18 cellular contexts compared by ENCODE assay signal in the genomic region with DNA sequence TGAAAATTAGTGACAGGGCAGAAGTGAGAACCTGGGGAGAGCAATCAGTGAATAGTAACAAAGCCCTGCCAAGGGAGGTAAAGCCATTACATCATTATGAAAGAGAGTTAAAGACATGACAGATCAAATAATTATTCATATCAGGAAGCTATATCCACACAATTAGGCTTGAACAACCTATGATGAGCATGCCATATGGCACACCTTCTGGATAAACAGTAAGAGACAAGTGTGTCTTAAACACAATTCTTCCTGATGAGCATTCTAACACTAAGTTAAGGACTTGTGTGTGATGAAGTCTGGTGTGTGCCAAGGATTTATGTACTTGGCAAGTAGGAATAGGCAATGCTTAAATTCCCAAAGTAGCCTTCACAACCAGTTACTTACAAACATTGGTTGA.
DNase-seq lines count a peak whose midpoint lies in the region; ATAC-seq, FAIRE-seq and TF ChIP-seq lines count a peak whose summit lies in the region.
"Had no signal": no experiment of that assay in that cellular context is flagged by ENCODE, and none has a peak within 500 bp of the region (broad histone marks: within the 10 kb centered on the region; RNA-seq: fewer than 3 reads in every experiment).

No MANE protein-coding gene starts in this region.

- peak overlapping the region; percentile 99 for H4K5ac ChIP-seq in IMR-90 (ENCODE audit: low read depth, low read length)

- no peak overlapping the region for H2AK9ac ChIP-seq in IMR-90 (replicated peaks; ENCODE audit: low read depth, low read length, poor library complexity)

- dilution Hi-C loops in IMR-90 (cut with HindIII; ENCODE audit: low sequenced_read_pairs, unreplicated experiment), result no loop called here

- peak overlapping the region; percentile 16; the same call in 1 of the 2 replicates for H3K4me2 ChIP-seq in IMR-90 (ENCODE audit: low read depth, low read length)

- peak overlapping the region; percentile 80 for H2AK5ac ChIP-seq in IMR-90 (ENCODE audit: low read depth, low read length)

- H3K4me3 ChIP-seq in IMR-90 (ENCODE audit: insufficient read depth, low read depth, low read length) (no peak overlapping the region), bronchial epithelial cell (ENCODE audit: low read depth, low read length) (no peak overlapping the region), fibroblast of villous mesenchyme (ENCODE audit: low read depth, low read length) (peak overlapping the region; percentile 14)
- H3K4me3 ChIP-seq: MG63 had no signal

- H3K4me1 ChIP-seq in IMR-90 (ENCODE audit: control insufficient read depth, insufficient read depth, low read length), result peaks cover 13% of the 10 kb centered on the region

- no peak overlapping the region for H3K9ac ChIP-seq in IMR-90 (ENCODE audit: low read depth, low read length)

- peak overlapping the region; percentile 46 to 51; a peak in 3 of 4 replicates for H4K8ac ChIP-seq in IMR-90 (ENCODE audit: low read depth in 2 of 2, low read length in 2 of 2)

- POLR2A ChIA-PET in IMR-90 (lab: Charles Lee; ENCODE audit: unreplicated experiment), result interaction anchor here (0.5 to 1.0 kb wide), 2 partner anchors 65 to 97 kb away, joined by 3 read pairs; no protein-coding TSS in a partner anchor

- H3K9me3 ChIP-seq in IMR-90 (ENCODE audit: control insufficient read depth, insufficient read depth, low read length), result no peaks in the 10 kb centered on the region
- H3K9me3 ChIP-seq: BE2C had no signal

- peaks cover 0 to 15% of the 10 kb centered on the region in 2 experiments; a peak in 2 of 4 replicates for H3K79me1 ChIP-seq in IMR-90 (ENCODE audit: low read depth in 1 of 2, low read length in 2 of 2)

- no peak overlapping the region for H2AFZ ChIP-seq in IMR-90 (replicated peaks; ENCODE audit: low read length, poor library complexity)

- H3K27ac ChIP-seq in IMR-90 (ENCODE audit: insufficient read depth, low read length), result peak overlapping the region; percentile 92; the same call in 1 of the 2 replicates

- H2BK5ac ChIP-seq in IMR-90 (ENCODE audit: low read depth, low read length, poor library complexity, severe bottlenecking), result peak overlapping the region; percentile 92

- H3K23ac ChIP-seq in IMR-90 (ENCODE audit: low read depth, low read length), result peak overlapping the region; percentile 83

- peak; percentile 66 for FAIRE-seq in bronchial epithelial cell (lab: Jason Lieb, UNC)

- peak overlapping the region; percentile 87 for H3K4ac ChIP-seq in IMR-90 (ENCODE audit: low read depth, low read length)

- BruUV-seq in IMR-90 (replicated peaks; lab: Mats Ljungman, UMichigan), result no TSS peak

- in situ Hi-C loops in G401 (cut with HindIII; ENCODE audit: low sequenced_read_pairs) (no loop called here), IMR-90 (cut with MboI; ENCODE audit: low sequenced_read_pairs) (no loop called here)

- ATAC-seq in IMR-90 (ENCODE audit: low read depth) (no peak), HG03378 (IDR thresholded peaks at IDR 0.05; ENCODE audit: unreplicated experiment) (no peak)

- H3K9me1 ChIP-seq in IMR-90 (ENCODE audit: insufficient read depth, low read length), result 0 out of 2 replicates have a peak, but pooled peaks cover 3% of the 10 kb centered on the region

- CTCF ChIA-PET in IMR-90 (lab: Yijun Ruan, JAX), result no interaction called here

- H3K27me3 ChIP-seq in IMR-90 (ENCODE audit: control insufficient read depth, insufficient read depth, low read length), result no peaks in the 10 kb centered on the region
- H3K27me3 ChIP-seq in bronchial epithelial cell (ENCODE audit: control insufficient read depth, insufficient read depth, low read length), result no peaks in the 10 kb centered on the region
- H3K27me3 ChIP-seq: BE2C, MG63 had no signal

- H2BK20ac ChIP-seq in IMR-90 (ENCODE audit: low read depth, low read length), result peak overlapping the region; percentile 94

- peak overlapping the region; percentile 72 for H3K14ac ChIP-seq in IMR-90 (replicated peaks; ENCODE audit: low read depth, low read length)

- no peak for TF ChIP-seq POLR2A in IMR-90 (IDR thresholded peaks at IDR 0.05; ENCODE audit: low read depth, low read length)

- peak overlapping the region; percentile 88 for H2BK120ac ChIP-seq in IMR-90 (ENCODE audit: low read depth, low read length)

- H3K56ac ChIP-seq in IMR-90 (ENCODE audit: extremely low read depth, insufficient read depth, low read length), result peak overlapping the region; percentile 52

- no peak for TF ChIP-seq RAD21 in IMR-90 (IDR thresholded peaks at IDR 0.05; ENCODE audit: low read length)

- no peak for TF ChIP-seq CTCF in IMR-90 (conservative IDR thresholded peaks at IDR 0.05; ENCODE audit: low read depth, low read length)
- TF ChIP-seq CTCF in bronchial epithelial cell (IDR thresholded peaks at IDR 0.05; ENCODE audit: insufficient read depth, low read length, severe bottlenecking), result no peak
- no peak for TF ChIP-seq CTCF in fibroblast of villous mesenchyme (IDR thresholded peaks at IDR 0.05; ENCODE audit: insufficient read depth, low read depth, low read length)

- DNase-seq in G401 (ENCODE audit: low spot score) (peak; percentile 69), IMR-90 (no peak), bronchial epithelial cell (ENCODE audit: low read depth) (peak; percentile 44), fibroblast of villous mesenchyme (ENCODE audit: low read depth) (no peak), mucosa of gallbladder (ENCODE audit: low spot score) (no peak), SKM-1 treated with dmso at 0.1 percent for 144 hours (lab: John Stamatoyannopoulos, UW; ENCODE audit: unreplicated experiment) (no peak), NCI-H2107 treated with DMSO at 0.1 percent for 48 hours (lab: John Stamatoyannopoulos, UW; ENCODE audit: unreplicated experiment) (no peak)
- DNase-seq: BE2C; CD4-positive, alpha-beta memory T cell; HCEC 1CT; MG63; NCI-H1092 treated with DMSO at 0.1 percent for 48 hours; NCI-H1930; NCI-H2227 treated with DMSO at 0.1 percent for 48 hours; NCI-H82; SHP77 treated with DMSO at 0.1 percent for 48 hours; T-helper 2 cell had no signal

- peak overlapping the region; percentile 94 for H4K91ac ChIP-seq in IMR-90 (ENCODE audit: insufficient read depth, low read depth, low read length)

- H3K36me3 ChIP-seq in IMR-90 (ENCODE audit: control insufficient read depth, insufficient read depth, low read length) (no peaks in the 10 kb centered on the region), bronchial epithelial cell (ENCODE audit: control insufficient read depth, insufficient read depth, low read length) (no peaks in the 10 kb centered on the region)
- H3K36me3 ChIP-seq: BE2C, MG63 had no signal

- peak overlapping the region; percentile 99 for H3K18ac ChIP-seq in IMR-90 (ENCODE audit: low read depth, low read length)

- H2BK15ac ChIP-seq in IMR-90 (ENCODE audit: low read depth, low read length), result peak overlapping the region; percentile 93

- intact Hi-C loops in IMR-90 (cut with micrococcal nuclease), result no loop called here

- H4K20me1 ChIP-seq in IMR-90 (ENCODE audit: insufficient read depth, low read length), result no peaks in the 10 kb centered on the region

TF ChIP-seq in IMR-90, 13 proteins besides CTCF, POLR2A, EP300 and RAD21:
- no peak for TF ChIP-seq MAFK (IDR thresholded peaks at IDR 0.05; ENCODE audit: low read depth, low read length)
- TF ChIP-seq, protein P1, sequence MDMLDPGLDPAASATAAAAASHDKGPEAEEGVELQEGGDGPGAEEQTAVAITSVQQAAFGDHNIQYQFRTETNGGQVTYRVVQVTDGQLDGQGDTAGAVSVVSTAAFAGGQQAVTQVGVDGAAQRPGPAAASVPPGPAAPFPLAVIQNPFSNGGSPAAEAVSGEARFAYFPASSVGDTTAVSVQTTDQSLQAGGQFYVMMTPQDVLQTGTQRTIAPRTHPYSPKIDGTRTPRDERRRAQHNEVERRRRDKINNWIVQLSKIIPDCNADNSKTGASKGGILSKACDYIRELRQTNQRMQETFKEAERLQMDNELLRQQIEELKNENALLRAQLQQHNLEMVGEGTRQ (IDR thresholded peaks at IDR 0.05; ENCODE audit: low read depth, low read length), result no peak
- TF ChIP-seq BHLHE40 (IDR thresholded peaks at IDR 0.05; ENCODE audit: low read depth, low read length), result no peak
- no peak for TF ChIP-seq NFE2L2 (IDR thresholded peaks at IDR 0.05; ENCODE audit: low read depth, low read length)
- TF ChIP-seq SMC3 (IDR thresholded peaks at IDR 0.05; ENCODE audit: low read depth, low read length), result no peak
- TF ChIP-seq CHD1 (IDR thresholded peaks at IDR 0.05; ENCODE audit: low read depth, low read length), result no peak
- TF ChIP-seq MAZ (IDR thresholded peaks at IDR 0.05; ENCODE audit: borderline replicate concordance, low read depth, low read length), result no peak
- TF ChIP-seq RFX5 (IDR thresholded peaks at IDR 0.05; ENCODE audit: low read depth, low read length), result no peak
- TF ChIP-seq CEBPB (IDR thresholded peaks at IDR 0.05; ENCODE audit: low read depth, low read length), result no peak
- no peak for TF ChIP-seq FOS (IDR thresholded peaks at IDR 0.05; ENCODE audit: low read depth, low read length)
- TF ChIP-seq MXI1 (IDR thresholded peaks at IDR 0.05; ENCODE audit: borderline replicate concordance, low read depth, low read length), result no peak
- TF ChIP-seq, protein P2, sequence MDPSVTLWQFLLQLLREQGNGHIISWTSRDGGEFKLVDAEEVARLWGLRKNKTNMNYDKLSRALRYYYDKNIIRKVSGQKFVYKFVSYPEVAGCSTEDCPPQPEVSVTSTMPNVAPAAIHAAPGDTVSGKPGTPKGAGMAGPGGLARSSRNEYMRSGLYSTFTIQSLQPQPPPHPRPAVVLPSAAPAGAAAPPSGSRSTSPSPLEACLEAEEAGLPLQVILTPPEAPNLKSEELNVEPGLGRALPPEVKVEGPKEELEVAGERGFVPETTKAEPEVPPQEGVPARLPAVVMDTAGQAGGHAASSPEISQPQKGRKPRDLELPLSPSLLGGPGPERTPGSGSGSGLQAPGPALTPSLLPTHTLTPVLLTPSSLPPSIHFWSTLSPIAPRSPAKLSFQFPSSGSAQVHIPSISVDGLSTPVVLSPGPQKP (IDR thresholded peaks at IDR 0.05; ENCODE audit: borderline replicate concordance, low read depth, low read length), result no peak
- no peak for TF ChIP-seq RCOR1 (IDR thresholded peaks at IDR 0.05; ENCODE audit: insufficient replicate concordance, low read length)

Comparison
In these comparisons a context has a peak if more than half of its experiments do, and no peak if none do; other contexts are left out.
1. DNase-seq: peak in G401 (single experiment) and bronchial epithelial cell (single experiment); none in IMR-90 (single experiment), fibroblast of villous mesenchyme (single experiment), mucosa of gallbladder (single experiment), SKM-1 treated with dmso at 0.1 percent for 144 hours (single experiment) and NCI-H2107 treated with DMSO at 0.1 percent for 48 hours (single experiment).